1 cellular context compared by ENCODE assay signal in genomic region chr1:101309334-101310221, GRCh38.
TF ChIP-seq lines count a peak whose summit lies in the region.

No MANE protein-coding gene starts in this region.

TF ChIP-seq in GM12878, 131 proteins besides CTCF, POLR2A, EP300 and RAD21 (continued from another document and continues in another):
- no peak for TF ChIP-seq HSF1 (IDR thresholded peaks at IDR 0.05; ENCODE audit: low read depth, low read length)
- no peak for TF ChIP-seq KAT2A (conservative IDR thresholded peaks at IDR 0.05; ENCODE audit: control insufficient read depth, low read depth, low read length)
- TF ChIP-seq CHD1 (IDR thresholded peaks at IDR 0.05; ENCODE audit: low read depth, low read length): peak; percentile 38; the same call in 1 of the 2 replicates
- TF ChIP-seq YBX1 (IDR thresholded peaks at IDR 0.05): no peak
- TF ChIP-seq SRF (IDR thresholded peaks at IDR 0.05; ENCODE audit: low read depth in 2 of 2, low read length in 2 of 2): no peak
- no peak for TF ChIP-seq FOS (IDR thresholded peaks at IDR 0.05; ENCODE audit: borderline replicate concordance, extremely low read depth, insufficient read length)
- TF ChIP-seq MYC (IDR thresholded peaks at IDR 0.05; ENCODE audit: insufficient read depth, insufficient read length, insufficient replicate concordance, low read length, severe bottlenecking): peak; percentile 67
- no peak for TF ChIP-seq SREBF2 (IDR thresholded peaks at IDR 0.05; ENCODE audit: low read length)
- no peak for TF ChIP-seq EZH2 (IDR thresholded peaks at IDR 0.05; ENCODE audit: borderline replicate concordance, control insufficient read depth, low read depth, low read length)
- peak; percentile 83 for TF ChIP-seq POLR2AphosphoS5 (IDR thresholded peaks at IDR 0.05; ENCODE audit: low read length)
- peak; percentile 91 for TF ChIP-seq MAX (IDR thresholded peaks at IDR 0.05; ENCODE audit: low read depth, low read length)
- no peak for TF ChIP-seq KDM1A (IDR thresholded peaks at IDR 0.05; ENCODE audit: borderline replicate concordance)
- TF ChIP-seq TARDBP (IDR thresholded peaks at IDR 0.05; ENCODE audit: borderline replicate concordance): no peak; the same call in 1 of the 2 replicates
- TF ChIP-seq MTA2 (IDR thresholded peaks at IDR 0.05; ENCODE audit: low read depth): peak; percentile 92
- TF ChIP-seq IRF4 (IDR thresholded peaks at IDR 0.05; ENCODE audit: low read depth, low read length): peak; percentile 16; the same call in 1 of the 2 replicates
- TF ChIP-seq E4F1 (IDR thresholded peaks at IDR 0.05; ENCODE audit: borderline replicate concordance, partially characterized antibody): peak; percentile 73
- peak; percentile 86 for TF ChIP-seq SMC3 (IDR thresholded peaks at IDR 0.05; ENCODE audit: borderline replicate concordance, low read length)
- no peak for TF ChIP-seq ZBTB33 (IDR thresholded peaks at IDR 0.05)
- TF ChIP-seq BCL3 (IDR thresholded peaks at IDR 0.05; ENCODE audit: borderline replicate concordance, insufficient read depth, low read depth, low read length, poor library complexity, severe bottlenecking): peak; percentile 51
- peak; percentile 48; the same call in 1 of the 2 replicates for TF ChIP-seq RCOR1 (conservative IDR thresholded peaks at IDR 0.05; ENCODE audit: low read depth, low read length)
- no peak for TF ChIP-seq HDAC2 (IDR thresholded peaks at IDR 0.05)
- TF ChIP-seq RB1 (IDR thresholded peaks at IDR 0.05; ENCODE audit: borderline replicate concordance): peak; percentile 74; the same call in 1 of the 2 replicates
- TF ChIP-seq ZNF622 (IDR thresholded peaks at IDR 0.05): no peak
- TF ChIP-seq SUZ12 (IDR thresholded peaks at IDR 0.05; ENCODE audit: unreplicated experiment): no peak
- peak; percentile 94 for TF ChIP-seq NBN (IDR thresholded peaks at IDR 0.05)
- TF ChIP-seq MXI1 (IDR thresholded peaks at IDR 0.05; ENCODE audit: low read depth, low read length): peak; percentile 58; the same call in 1 of the 2 replicates
- TF ChIP-seq ZNF384 (IDR thresholded peaks at IDR 0.05; ENCODE audit: borderline replicate concordance, low read depth, low read length): no peak
- no peak for TF ChIP-seq CREB1 (IDR thresholded peaks at IDR 0.05; ENCODE audit: low read depth)
- TF ChIP-seq NKRF (conservative IDR thresholded peaks at IDR 0.05): peak; percentile 56; the same call in 1 of the 2 replicates
- peak in 1 of 2 experiments; percentile 65; a peak in 2 of 4 replicates for TF ChIP-seq ETV6 (conservative IDR thresholded peaks at IDR 0.05 in 1 of 2, IDR thresholded peaks at IDR 0.05 in 1 of 2; ENCODE audit: borderline replicate concordance in 1 of 2, low read depth in 1 of 2)
- TF ChIP-seq FOXM1 (IDR thresholded peaks at IDR 0.05; ENCODE audit: low read depth, low read length): no peak
- no peak for TF ChIP-seq RBBP5 (conservative IDR thresholded peaks at IDR 0.05)
- TF ChIP-seq IKZF2 (IDR thresholded peaks at IDR 0.05): peak; percentile 86 to 87; a peak in 3 of 4 replicates
- TF ChIP-seq ZNF217 (IDR thresholded peaks at IDR 0.05): no peak
- no peak for TF ChIP-seq RUNX3 (IDR thresholded peaks at IDR 0.05; ENCODE audit: low read length)
- TF ChIP-seq ZBTB4 (CRISPR knock-in tag; IDR thresholded peaks at IDR 0.05): no peak
- TF ChIP-seq ZBTB40 (IDR thresholded peaks at IDR 0.05; ENCODE audit: borderline replicate concordance): no peak
- peak; percentile 96 for TF ChIP-seq IKZF1 (conservative IDR thresholded peaks at IDR 0.05)
- no peak for TF ChIP-seq CHD4 (IDR thresholded peaks at IDR 0.05)
- no peak for TF ChIP-seq RFX5 (IDR thresholded peaks at IDR 0.05; ENCODE audit: low read depth, low read length)
- TF ChIP-seq SMAD5 (IDR thresholded peaks at IDR 0.05; ENCODE audit: low read depth): no peak
- peak; percentile 96 for TF ChIP-seq SPI1 (IDR thresholded peaks at IDR 0.05; ENCODE audit: borderline replicate concordance, insufficient read depth, low read depth, low read length)
- TF ChIP-seq TCF12 (IDR thresholded peaks at IDR 0.05; ENCODE audit: low read depth, low read length): peak; percentile 80
- peak in 1 of 2 experiments; percentile 36; a peak in 1 of 3 replicates for TF ChIP-seq EGR1 (IDR thresholded peaks at IDR 0.05; ENCODE audit: borderline replicate concordance in 1 of 2, low read depth in 2 of 2, low read length in 2 of 2)
